Comparison of ENCODE assay signal across 19 cellular contexts in the genomic region with DNA sequence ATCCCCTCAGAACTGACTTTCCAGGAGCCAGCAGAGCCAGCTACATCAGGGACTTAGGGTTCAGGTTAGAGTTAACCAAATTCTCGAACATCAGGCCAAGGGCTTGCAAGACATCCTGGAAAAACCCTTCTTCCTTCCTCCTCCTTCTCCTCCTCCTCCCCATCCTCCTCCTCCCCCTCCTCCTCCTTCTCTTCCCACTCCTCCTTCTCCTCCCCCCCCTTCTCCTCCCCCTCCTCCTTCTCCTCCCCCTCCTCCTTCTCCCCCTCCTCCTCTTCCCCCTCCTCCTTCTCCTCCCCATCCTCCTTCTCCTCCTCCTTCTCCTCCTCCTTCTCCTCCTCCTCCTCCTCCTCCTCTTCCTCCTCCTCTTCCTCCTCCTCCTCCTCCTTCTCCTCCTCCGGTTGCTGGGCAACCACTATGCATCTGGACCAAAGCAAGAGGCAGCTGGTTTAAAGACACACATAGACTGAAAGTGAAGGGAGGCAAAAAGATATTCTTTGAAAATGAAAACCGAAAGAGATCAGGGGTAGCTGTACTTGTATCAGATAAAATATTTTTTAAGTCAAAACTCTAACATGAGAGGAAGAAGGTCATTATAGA. TPM values are rescaled to one million over a fixed set of nuclear protein-coding genes. Genes with fewer than 3 reads are reported as not detected.
DNase-seq lines count a peak whose midpoint lies in the region; ATAC-seq, FAIRE-seq and TF ChIP-seq lines count a peak whose summit lies in the region.
"Had no signal": no experiment of that assay in that cellular context is flagged by ENCODE, and none has a peak within 500 bp of the region (broad histone marks: within the 10 kb centered on the region; RNA-seq: fewer than 3 reads in every experiment).

No MANE protein-coding gene starts in this region.

- H3K36me3 Mint-ChIP-seq in T-helper 1 cell treated with Interleukin-12 subunit alpha and Interleukin-12 subunit beta and Interleukin-4 antibody, amounts not matched to agents 30 μg/mL and 1 μg/mL, for 36 hours (ENCODE audit: low read depth), result no peaks in the 10 kb centered on the region
- no peaks in the 10 kb centered on the region for H3K36me3 Mint-ChIP-seq in WTC11
- no peaks in the 10 kb centered on the region for H3K36me3 Mint-ChIP-seq in naive thymus-derived CD8-positive, alpha-beta T cell

- TF ChIP-seq CTCF in WTC11 (IDR thresholded peaks at IDR 0.05), result no peak

- POLR2A ChIA-PET in WTC11 (lab: Charles Lee), result interaction anchor here (0.7 kb wide), 1 partner anchor 790 kb away, joined by 3 read pairs; no protein-coding TSS in a partner anchor
- POLR2A ChIA-PET in naive thymus-derived CD8-positive, alpha-beta T cell (lab: Charles Lee), result no interaction called here

- H3K4me1 Mint-ChIP-seq in T-helper 1 cell treated with Interleukin-12 subunit alpha and Interleukin-12 subunit beta and Interleukin-4 antibody, amounts not matched to agents 30 μg/mL and 1 μg/mL, for 36 hours (ENCODE audit: low read depth), result peaks cover 3% of the 10 kb centered on the region
- H3K4me1 Mint-ChIP-seq in WTC11, result no peaks in the 10 kb centered on the region
- H3K4me1 Mint-ChIP-seq in naive thymus-derived CD8-positive, alpha-beta T cell, result peaks cover 2 to 12% (median 9%) of the 10 kb centered on the region in 4 donors
- H3K4me1 Mint-ChIP-seq: GM23338 had no signal

- H3K27me3 Mint-ChIP-seq in T-helper 1 cell treated with Interleukin-12 subunit alpha and Interleukin-12 subunit beta and Interleukin-4 antibody, amounts not matched to agents 30 μg/mL and 1 μg/mL, for 36 hours (ENCODE audit: low read depth), result peaks cover 4% of the 10 kb centered on the region
- H3K27me3 Mint-ChIP-seq in WTC11 (ENCODE audit: low read depth), result peaks cover 37% of the 10 kb centered on the region
- H3K27me3 Mint-ChIP-seq in naive thymus-derived CD8-positive, alpha-beta T cell, result peaks cover 0 to 9% (median 3%) of the 10 kb centered on the region in 5 donors

- H3K9me3 Mint-ChIP-seq in T-helper 1 cell treated with Interleukin-12 subunit alpha and Interleukin-12 subunit beta and Interleukin-4 antibody, amounts not matched to agents 30 μg/mL and 1 μg/mL, for 36 hours, result no peaks in the 10 kb centered on the region
- no peaks in the 10 kb centered on the region for H3K9me3 Mint-ChIP-seq in WTC11
- no peaks in the 10 kb centered on the region for H3K9me3 Mint-ChIP-seq in naive thymus-derived CD8-positive, alpha-beta T cell
- H3K9me3 Mint-ChIP-seq: GM23338 had no signal

- peak overlapping the region; percentile 0 for H3K27ac Mint-ChIP-seq in T-helper 1 cell treated with Interleukin-12 subunit alpha and Interleukin-12 subunit beta and Interleukin-4 antibody, amounts not matched to agents 30 μg/mL and 1 μg/mL, for 36 hours
- H3K27ac Mint-ChIP-seq in WTC11, result no peak overlapping the region
- no peak overlapping the region for H3K27ac Mint-ChIP-seq in naive thymus-derived CD8-positive, alpha-beta T cell
- H3K27ac Mint-ChIP-seq: GM23338 had no signal

- CTCF ChIA-PET in WTC11 (lab: Charles Lee), result interaction anchor here (1.0 to 1.9 kb wide), 3 partner anchors 22 to 103 kb away, joined by 3 to 11 read pairs (median 4); a partner anchor contains a TSS

- H3K9me3 ChIP-seq in MG63, result peaks cover 5% of the 10 kb centered on the region; the same call in 1 of the 2 replicates
- H3K9me3 ChIP-seq: BLaER1 had no signal

- H3K27me3 ChIP-seq in MG63, result peaks cover 30% of the 10 kb centered on the region
- H3K27me3 ChIP-seq: BLaER1 had no signal

- no peak for ATAC-seq in WTC11
- ATAC-seq in naive thymus-derived CD8-positive, alpha-beta T cell, result no peak
- ATAC-seq in GM19035 (IDR thresholded peaks at IDR 0.05; ENCODE audit: unreplicated experiment), result no peak
- ATAC-seq: GM23338, SK-N-SH treated with all-trans-retinoic acid at 6 μM for 48 hours had no signal

- DNase-seq in T-helper 1 cell, result no peak
- DNase-seq in GM12892 (ENCODE audit: insufficient read length), result no peak
- peak; percentile 21 for DNase-seq in MG63
- DNase-seq in WTC11 (ENCODE audit: low spot score), result no peak
- DNase-seq in ureter (ENCODE audit: low spot score), result no peak
- no peak for DNase-seq in naive thymus-derived CD8-positive, alpha-beta T cell
- DNase-seq: GF-D8, KBM-7, NCI-H187 treated with DMSO at 0.1 percent for 48 hours, NCI-H2171, NCI-H446, SHP77 had no signal

- peak; percentile 68 for FAIRE-seq in GM12892 (lab: Jason Lieb, UNC)
- FAIRE-seq: A204.1 had no signal

- H3K4me3 Mint-ChIP-seq in T-helper 1 cell treated with Interleukin-12 subunit alpha and Interleukin-12 subunit beta and Interleukin-4 antibody, amounts not matched to agents 30 μg/mL and 1 μg/mL, for 36 hours, result no peak overlapping the region
- H3K4me3 Mint-ChIP-seq in WTC11, result no peak overlapping the region
- H3K4me3 Mint-ChIP-seq in naive thymus-derived CD8-positive, alpha-beta T cell, result no peak overlapping the region
- H3K4me3 Mint-ChIP-seq: GM23338 had no signal

- TF ChIP-seq POLR2A in GM12892 (IDR thresholded peaks at IDR 0.05; ENCODE audit: low read depth, low read length), result no peak

- no peaks in the 10 kb centered on the region for H3K36me3 ChIP-seq in MG63
- H3K36me3 ChIP-seq: BLaER1 had no signal

- no peak overlapping the region for H3K4me3 ChIP-seq in MG63
- H3K4me3 ChIP-seq: BLaER1, GM23338 had no signal

TF ChIP-seq in WTC11, 78 proteins besides CTCF, POLR2A, EP300 and RAD21:
- TF ChIP-seq, protein P1, sequence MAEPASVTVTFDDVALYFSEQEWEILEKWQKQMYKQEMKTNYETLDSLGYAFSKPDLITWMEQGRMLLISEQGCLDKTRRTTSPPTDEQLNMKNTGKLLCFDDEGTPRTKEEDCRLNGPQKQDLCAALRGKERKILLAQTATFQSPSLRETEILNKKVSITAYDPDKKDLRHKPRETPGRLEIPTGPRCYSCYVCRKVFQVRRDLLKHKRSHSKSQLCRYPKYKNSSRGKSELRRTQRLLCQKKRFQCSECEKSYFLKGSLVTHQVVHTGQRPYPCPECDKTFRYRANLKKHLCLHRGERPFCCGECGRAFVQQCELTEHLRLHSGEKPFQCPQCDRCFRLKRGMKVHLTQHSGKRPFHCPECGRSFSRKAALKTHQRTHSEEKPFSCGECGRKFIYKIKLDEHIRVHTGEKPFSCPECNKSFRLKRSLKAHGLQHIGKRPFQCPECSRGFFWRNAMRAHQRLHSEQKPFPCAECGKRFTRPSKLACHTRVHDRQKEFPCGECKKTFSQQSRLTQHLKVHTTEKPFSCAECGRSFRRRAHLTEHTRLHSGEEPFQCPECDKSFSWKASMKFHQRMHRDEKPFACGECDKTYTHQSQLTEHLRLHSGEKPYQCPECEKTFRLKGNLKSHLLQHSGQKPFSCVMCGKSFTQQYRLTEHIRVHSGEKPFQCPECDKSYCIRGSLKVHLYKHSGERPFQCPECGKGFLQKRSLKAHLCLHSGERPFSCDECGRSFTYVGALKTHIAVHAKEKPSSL (CRISPR knock-in tag; conservative IDR thresholded peaks at IDR 0.05), result no peak
- TF ChIP-seq, protein P2, sequence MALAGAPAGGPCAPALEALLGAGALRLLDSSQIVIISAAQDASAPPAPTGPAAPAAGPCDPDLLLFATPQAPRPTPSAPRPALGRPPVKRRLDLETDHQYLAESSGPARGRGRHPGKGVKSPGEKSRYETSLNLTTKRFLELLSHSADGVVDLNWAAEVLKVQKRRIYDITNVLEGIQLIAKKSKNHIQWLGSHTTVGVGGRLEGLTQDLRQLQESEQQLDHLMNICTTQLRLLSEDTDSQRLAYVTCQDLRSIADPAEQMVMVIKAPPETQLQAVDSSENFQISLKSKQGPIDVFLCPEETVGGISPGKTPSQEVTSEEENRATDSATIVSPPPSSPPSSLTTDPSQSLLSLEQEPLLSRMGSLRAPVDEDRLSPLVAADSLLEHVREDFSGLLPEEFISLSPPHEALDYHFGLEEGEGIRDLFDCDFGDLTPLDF (CRISPR knock-in tag; IDR thresholded peaks at IDR 0.05), result no peak
- peak; percentile 81 for TF ChIP-seq ZNF263 (CRISPR knock-in tag; IDR thresholded peaks at IDR 0.05; ENCODE audit: low read depth)
- no peak for TF ChIP-seq SMAD4 (CRISPR knock-in tag; IDR thresholded peaks at IDR 0.05)
- TF ChIP-seq, protein P3, sequence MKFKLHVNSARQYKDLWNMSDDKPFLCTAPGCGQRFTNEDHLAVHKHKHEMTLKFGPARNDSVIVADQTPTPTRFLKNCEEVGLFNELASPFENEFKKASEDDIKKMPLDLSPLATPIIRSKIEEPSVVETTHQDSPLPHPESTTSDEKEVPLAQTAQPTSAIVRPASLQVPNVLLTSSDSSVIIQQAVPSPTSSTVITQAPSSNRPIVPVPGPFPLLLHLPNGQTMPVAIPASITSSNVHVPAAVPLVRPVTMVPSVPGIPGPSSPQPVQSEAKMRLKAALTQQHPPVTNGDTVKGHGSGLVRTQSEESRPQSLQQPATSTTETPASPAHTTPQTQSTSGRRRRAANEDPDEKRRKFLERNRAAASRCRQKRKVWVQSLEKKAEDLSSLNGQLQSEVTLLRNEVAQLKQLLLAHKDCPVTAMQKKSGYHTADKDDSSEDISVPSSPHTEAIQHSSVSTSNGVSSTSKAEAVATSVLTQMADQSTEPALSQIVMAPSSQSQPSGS (CRISPR knock-in tag; IDR thresholded peaks at IDR 0.05; ENCODE audit: borderline replicate concordance, low read depth), result no peak
- no peak for TF ChIP-seq NFATC4 (CRISPR knock-in tag; IDR thresholded peaks at IDR 0.05)
- TF ChIP-seq NFE2L1 (CRISPR knock-in tag; IDR thresholded peaks at IDR 0.05), result no peak

RNA-seq across cellular contexts. Expression of a gene that starts 5.9 kb away (rescaled TPM):
- not detected for polyA plus RNA-seq in GM12892 (2012; ENCODE audit: missing spikeins)
- not detected in 2 replicates for total RNA-seq in MG63 (2014; rRNA removed; shearing (Covaris generic); ENCODE audit: low replicate concordance)
- 0.53 TPM in 1 of 3 replicates, not detected in the others for total RNA-seq in WTC11 (2021)
- not detected for total RNA-seq in ureter
- not detected for total RNA-seq in naive thymus-derived CD8-positive, alpha-beta T cell
- polyA plus RNA-seq in naive thymus-derived CD8-positive, alpha-beta T cell, result under 1 TPM in 2 of 3 donors, not detected in 1; 0.22 to 0.36 TPM
- total RNA-seq: Daoy had no signal

RNA-seq across cellular contexts. Expression of a gene that starts 41.2 kb away (rescaled TPM):
- polyA plus RNA-seq in GM12892 (2012; ENCODE audit: missing spikeins), result 62.8 TPM
- 90.8 and 118 TPM in 2 replicates for total RNA-seq in MG63 (2014; rRNA removed; shearing (Covaris generic); ENCODE audit: low replicate concordance)
- total RNA-seq in WTC11 (2021), result 144 to 160 TPM (median 149 TPM) in 3 replicates
- 77.9 TPM for total RNA-seq in ureter
- 10 to 100 TPM; 55.1 to 55.8 TPM for total RNA-seq in naive thymus-derived CD8-positive, alpha-beta T cell
- 10 to 100 TPM; 41.5 to 55.5 (median 45.5) TPM for polyA plus RNA-seq in naive thymus-derived CD8-positive, alpha-beta T cell
